32 cellular contexts compared by ENCODE assay signal in genomic region chr7:108499575-108499974, GRCh38. TPM values are rescaled to one million over a fixed set of nuclear protein-coding genes. Genes with fewer than 3 reads are reported as not detected.
DNase-seq lines count a peak whose midpoint lies in the region; ATAC-seq, FAIRE-seq and TF ChIP-seq lines count a peak whose summit lies in the region.
"Had no signal": no experiment of that assay in that cellular context is flagged by ENCODE, and none has a peak within 500 bp of the region (broad histone marks: within the 10 kb centered on the region; RNA-seq: fewer than 3 reads in every experiment).

No MANE protein-coding gene starts in this region.

- no peak for TF ChIP-seq POLR2A in GM12891 (IDR thresholded peaks at IDR 0.05; ENCODE audit: low read depth, low read length)

- peaks cover 8% of the 10 kb centered on the region; the same call in 1 of the 2 replicates for H3K36me3 ChIP-seq in ACC112 (ENCODE audit: insufficient read depth, low read length)
- H3K36me3 ChIP-seq in GM23248 (ENCODE audit: low read depth) = peaks cover 21% of the 10 kb centered on the region
- peaks cover 0 to 27% (median 5%) of the 10 kb centered on the region in 3 experiments for H3K36me3 ChIP-seq in naive thymus-derived CD4-positive, alpha-beta T cell (ENCODE audit: control insufficient read depth in 2 of 3, insufficient read depth in 3 of 3, low read length in 3 of 3)
- H3K36me3 ChIP-seq: uterus had no signal

- no peak overlapping the region for H2AFZ ChIP-seq in ACC112 (ENCODE audit: low read length, unreplicated experiment)
- no peak overlapping the region for H2AFZ ChIP-seq in GM23248
- H2AFZ ChIP-seq: parathyroid adenoma had no signal

- no peaks in the 10 kb centered on the region for H3K9me2 ChIP-seq in GM23248 (ENCODE audit: insufficient read depth)

- no peak for ATAC-seq in naive thymus-derived CD4-positive, alpha-beta T cell
- ATAC-seq: activated CD4-positive, alpha-beta T cell treated with anti-CD3 and anti-CD28 coated beads for 36 hours; mucosa of descending colon; Right ventricle myocardium inferior; SK-N-SH treated with all-trans-retinoic acid at 6 μM for 48 hours; stimulated activated naive CD8-positive, alpha-beta T cell treated with anti-CD3 and anti-CD28 coated beads, Interleukin-15, Interleukin-2, amounts not matched to agents 100 U/mL and 50 U/mL, for 24 hours had no signal

- H3K27me3 ChIP-seq in ACC112 (ENCODE audit: insufficient read depth, low read length) = no peaks in the 10 kb centered on the region
- H3K27me3 ChIP-seq in GM23248 (replicated peaks; ENCODE audit: insufficient read depth) = no peaks in the 10 kb centered on the region
- no peaks in the 10 kb centered on the region for H3K27me3 ChIP-seq in naive thymus-derived CD4-positive, alpha-beta T cell (ENCODE audit: control insufficient read depth in 2 of 2, insufficient read depth in 2 of 2, low read length in 2 of 2)
- H3K27me3 ChIP-seq: ascending aorta, esophagus squamous epithelium, uterus had no signal

- peaks cover 13% of the 10 kb centered on the region for H3K4me1 ChIP-seq in ACC112 (ENCODE audit: control insufficient read depth, insufficient read depth, low read length, unreplicated experiment)
- H3K4me1 ChIP-seq in GM23248 (ENCODE audit: insufficient read depth) = peaks cover 10% of the 10 kb centered on the region; the same call in 1 of the 2 replicates
- no peaks in the 10 kb centered on the region for H3K4me1 ChIP-seq in naive thymus-derived CD4-positive, alpha-beta T cell (ENCODE audit: control insufficient read depth in 2 of 2, insufficient read depth in 2 of 2, low read length in 2 of 2)
- H3K4me1 ChIP-seq: ascending aorta, Caco-2, esophagus squamous epithelium, uterus had no signal

- intact Hi-C loops in head of caudate nucleus (cut with DNase I) = loop anchor here (5.0 kb wide), 1 partner anchor 317 kb away; no protein-coding TSS in a partner anchor
- intact Hi-C loops in naive thymus-derived CD4-positive, alpha-beta T cell (cut with micrococcal nuclease) = no loop called here

- peaks cover 45% of the 10 kb centered on the region for H3K36me3 Mint-ChIP-seq in nephron (ENCODE audit: low read depth)
- H3K36me3 Mint-ChIP-seq in naive thymus-derived CD4-positive, alpha-beta T cell = peaks cover 7 to 23% (median 15%) of the 10 kb centered on the region in 5 donors

- TF ChIP-seq CTCF in choroid plexus epithelial cell (conservative IDR thresholded peaks at IDR 0.05; ENCODE audit: low read depth, low read length) = no peak
- TF ChIP-seq CTCF in nephron (IDR thresholded peaks at IDR 0.05; ENCODE audit: unreplicated experiment in 3 of 3) = no peak

- CTCF ChIA-PET in naive thymus-derived CD4-positive, alpha-beta T cell (lab: Charles Lee) = interaction anchor here (0.7 kb wide), 1 partner anchor 49 kb away, joined by 4 read pairs; no protein-coding TSS in a partner anchor

- H3K9me3 Mint-ChIP-seq in nephron = no peaks in the 10 kb centered on the region
- H3K9me3 Mint-ChIP-seq in naive thymus-derived CD4-positive, alpha-beta T cell = no peaks in the 10 kb centered on the region
- H3K9me3 Mint-ChIP-seq: IgD-negative memory B cell had no signal

- no peaks in the 10 kb centered on the region for H3K27me3 Mint-ChIP-seq in nephron (ENCODE audit: low read depth)
- no peaks in the 10 kb centered on the region for H3K27me3 Mint-ChIP-seq in naive thymus-derived CD4-positive, alpha-beta T cell
- H3K27me3 Mint-ChIP-seq: activated CD4-positive, alpha-beta T cell treated with anti-CD3 and anti-CD28 coated beads for 36 hours; IgD-negative memory B cell had no signal

- no peaks in the 10 kb centered on the region for H3K9me3 ChIP-seq in GM23248 (ENCODE audit: low read depth)
- no peaks in the 10 kb centered on the region for H3K9me3 ChIP-seq in naive thymus-derived CD4-positive, alpha-beta T cell (ENCODE audit: control insufficient read depth in 2 of 3, low read length in 3 of 3)
- H3K9me3 ChIP-seq: ascending aorta, Caco-2, esophagus squamous epithelium, mucosa of descending colon, uterus had no signal

- no peaks in the 10 kb centered on the region for H4K20me1 ChIP-seq in GM23248 (ENCODE audit: insufficient read depth)

- POLR2A ChIA-PET in naive thymus-derived CD4-positive, alpha-beta T cell (lab: Charles Lee) = no interaction called here

- H3K27ac Mint-ChIP-seq in nephron = peak overlapping the region; percentile 31 to 48 (median 33)
- peak overlapping the region in 4 of 9 donors; percentile 18 to 52 (median 34) for H3K27ac Mint-ChIP-seq in naive thymus-derived CD4-positive, alpha-beta T cell
- H3K27ac Mint-ChIP-seq: activated CD4-positive, alpha-beta T cell treated with anti-CD3 and anti-CD28 coated beads for 36 hours had no signal

- no peak overlapping the region for H3K9ac ChIP-seq in GM23248
- H3K9ac ChIP-seq: parathyroid adenoma had no signal

- H3K4me3 ChIP-seq in ACC112 (ENCODE audit: low read depth, low read length) (no peak overlapping the region), GM23248 (no peak overlapping the region), choroid plexus epithelial cell (ENCODE audit: low read depth, low read length) (no peak overlapping the region)
- no peak overlapping the region for H3K4me3 ChIP-seq in naive thymus-derived CD4-positive, alpha-beta T cell (ENCODE audit: low read length)
- H3K4me3 ChIP-seq: ascending aorta, esophagus squamous epithelium, mucosa of descending colon, skin epidermis, uterus had no signal

- 100% methylated on average over 1 of the region's 1 CpG for WGBS in GM23248 (ENCODE audit: low coverage in 1 of 2, low lambda C conversion rate in 2 of 2, missing lambda C conversion rate in 2 of 2), 2 experiments

- no peak overlapping the region for H3K4me2 ChIP-seq in GM23248 (ENCODE audit: unreplicated experiment)

- H3F3A ChIP-seq in GM23248 (ENCODE audit: insufficient read depth) = peaks cover 23% of the 10 kb centered on the region; the same call in 1 of the 2 replicates

- H3K79me2 ChIP-seq in ACC112 (ENCODE audit: control insufficient read depth, insufficient read depth, low read length, unreplicated experiment) (no peaks in the 10 kb centered on the region), GM23248 (ENCODE audit: insufficient read depth) (peaks cover 5% of the 10 kb centered on the region)

- no peak overlapping the region for H3K4me3 Mint-ChIP-seq in nephron
- H3K4me3 Mint-ChIP-seq in naive thymus-derived CD4-positive, alpha-beta T cell = no peak overlapping the region
- H3K4me3 Mint-ChIP-seq: activated CD4-positive, alpha-beta T cell treated with anti-CD3 and anti-CD28 coated beads for 36 hours; IgD-negative memory B cell had no signal

- DNase-seq in GM23248 (peak; percentile 11), choroid plexus epithelial cell (ENCODE audit: low read depth) (peak; percentile 4), head of caudate nucleus (no peak), GM12891 (ENCODE audit: insufficient read length, low spot score) (no peak)
- DNase-seq in activated CD4-positive, alpha-beta T cell treated with anti-CD3 and anti-CD28 coated beads, Interleukin-2, amount 50 U/mL, for 4 hours = no peak
- DNase-seq in naive thymus-derived CD4-positive, alpha-beta T cell = no peak
- DNase-seq: ACHN; activated CD4-positive, alpha-beta T cell treated with anti-CD3 and anti-CD28 coated beads for 36 hours; activated CD8-positive, alpha-beta memory T cell treated with anti-CD3 and anti-CD28 coated beads for 24 hours; activated gamma-delta T cell; activated T-cell treated with anti-CD3 and anti-CD28 coated beads for 4 hours; Caco-2; central memory CD4-positive, alpha-beta T cell; dermis blood vessel endothelial cell; DMS53; esophagus squamous epithelium; kidney glomerular epithelial cell; mucosa of descending colon; retina; stimulated activated naive CD8-positive, alpha-beta T cell treated with anti-CD3 and anti-CD28 coated beads, Interleukin-15, Interleukin-2, amounts not matched to agents 100 U/mL and 50 U/mL, for 24 hours; T-helper 2 cell; uterus had no signal

- in situ Hi-C loops in GM23248 (cut with MboI) = loop anchor here (25.0 kb wide), 1 partner anchor 312 kb away; no protein-coding TSS in a partner anchor

- H3K27ac ChIP-seq in ACC112 (ENCODE audit: low read depth, low read length) (peak overlapping the region; percentile 57), GM23248 (no peak overlapping the region)
- H3K27ac ChIP-seq in naive thymus-derived CD4-positive, alpha-beta T cell (ENCODE audit: low read depth, low read length) = no peak overlapping the region
- H3K27ac ChIP-seq: ascending aorta, esophagus squamous epithelium, parathyroid adenoma, skin epidermis, uterus had no signal

- FAIRE-seq in GM12891 (lab: Jason Lieb, UNC) = no peak
- FAIRE-seq: frontal cortex had no signal

- H3K4me1 Mint-ChIP-seq in nephron = peaks cover 20% of the 10 kb centered on the region
- peaks cover 0 to 8% (median 4%) of the 10 kb centered on the region in 7 donors for H3K4me1 Mint-ChIP-seq in naive thymus-derived CD4-positive, alpha-beta T cell

TF ChIP-seq in GM12891, 5 proteins besides CTCF, POLR2A, EP300 and RAD21:
- TF ChIP-seq SPI1 (IDR thresholded peaks at IDR 0.05; ENCODE audit: low read depth, low read length) (no peak), TAF1 (IDR thresholded peaks at IDR 0.05; ENCODE audit: low read depth, low read length) (no peak), PAX5 (IDR thresholded peaks at IDR 0.05; ENCODE audit: insufficient read depth, low read length, severe bottlenecking) (no peak), POU2F2 (IDR thresholded peaks at IDR 0.05; ENCODE audit: low read depth, low read length) (no peak), POLR2AphosphoS5 (IDR thresholded peaks at IDR 0.05; ENCODE audit: low read depth, low read length) (no peak)

RNA-seq across cellular contexts. Expression of gene PNPLA8, which starts 26.4 kb away (rescaled TPM):
- 32.2 and 33.4 TPM in 2 replicates for total RNA-seq in GM23248 (2014; rRNA removed; shearing (Covaris generic))
- 29.1 and 31.0 TPM in 2 replicates for polyA plus RNA-seq in GM23248 (2016; fragmentation: Nextera tagmentation; extraction: Ambion mirVana)
- polyA plus RNA-seq in GM12891 (2012; ENCODE audit: low read depth, missing spikeins) = 7.9 TPM
- total RNA-seq in naive thymus-derived CD4-positive, alpha-beta T cell = 10 to 100 TPM; 18.5 to 89.9 (median 29.8) TPM
- polyA plus RNA-seq in naive thymus-derived CD4-positive, alpha-beta T cell = 10 to 100 TPM; 25.9 to 32.7 TPM

RNA-seq across cellular contexts. Expression of gene NRCAM, which starts 43.3 kb away (rescaled TPM):
- total RNA-seq in GM23248 (2014; rRNA removed; shearing (Covaris generic)) = 7.0 and 11.0 TPM in 2 replicates
- 5.1 and 5.6 TPM in 2 replicates for polyA plus RNA-seq in GM23248 (2016; fragmentation: Nextera tagmentation; extraction: Ambion mirVana)
- polyA plus RNA-seq in GM12891 (2012; ENCODE audit: low read depth, missing spikeins) = 1.7 TPM
- 10 to 100 TPM in 1 of 5 experiments, 1 to 10 TPM in 3, not detected in 1; 5.2 to 13.6 (median 8.5) TPM for total RNA-seq in naive thymus-derived CD4-positive, alpha-beta T cell
- 1 to 10 TPM; 2.1 to 2.8 TPM for polyA plus RNA-seq in naive thymus-derived CD4-positive, alpha-beta T cell
- total RNA-seq: G401 had no signal

Comparison
In these comparisons a context has a peak if more than half of its experiments do, and no peak if none do; other contexts are left out.
1. DNase-seq: peak in GM23248 (single experiment) and choroid plexus epithelial cell (single experiment); none in head of caudate nucleus (0 of 42), GM12891 (single experiment), activated CD4-positive, alpha-beta T cell treated with anti-CD3 and anti-CD28 coated beads, Interleukin-2, amount 50 U/mL, for 4 hours (0 of 2) and naive thymus-derived CD4-positive, alpha-beta T cell (0 of 9).